10 cellular contexts compared by ENCODE assay signal in the genomic region with DNA sequence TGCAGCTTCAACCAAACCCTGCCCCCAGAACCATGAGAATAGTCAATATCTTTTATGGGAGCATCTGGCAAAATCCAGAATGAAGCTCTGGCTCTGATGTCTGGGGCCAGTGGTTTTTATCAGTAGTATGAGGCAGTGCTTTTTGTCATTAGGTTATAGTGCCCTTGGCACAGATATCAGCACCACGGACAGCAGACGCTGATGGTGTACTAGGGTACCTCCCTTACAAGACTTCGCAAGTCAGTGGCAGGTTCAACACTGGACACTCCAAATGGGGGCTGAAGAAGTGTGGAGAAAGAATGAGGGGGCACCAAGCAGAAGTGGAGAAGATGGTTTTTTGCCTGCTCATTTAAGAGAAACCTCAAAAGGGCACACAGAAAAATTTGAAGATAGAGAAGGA.
DNase-seq lines count a peak whose midpoint lies in the region; ATAC-seq, FAIRE-seq and TF ChIP-seq lines count a peak whose summit lies in the region.
"Had no signal": no experiment of that assay in that cellular context is flagged by ENCODE, and none has a peak within 500 bp of the region (broad histone marks: within the 10 kb centered on the region; RNA-seq: fewer than 3 reads in every experiment).

No MANE protein-coding gene starts in this region.

- H3K27me3 ChIP-seq in HepG2 (ENCODE audit: control insufficient read depth in 1 of 2, insufficient read depth in 2 of 2, low read length in 2 of 2) (no peaks in the 10 kb centered on the region), right lobe of liver (no peaks in the 10 kb centered on the region), transverse colon (no peaks in the 10 kb centered on the region)
- H3K27me3 ChIP-seq: tibial artery had no signal

- no peak overlapping the region for H3K4me2 ChIP-seq in HepG2 (ENCODE audit: low read depth, low read length)

- H3K4me3 ChIP-seq in HepG2 (replicated peaks in 1 of 3; ENCODE audit: insufficient read depth in 1 of 3, low read depth in 2 of 3, low read length in 3 of 3) = no peak overlapping the region
- no peak overlapping the region for H3K4me3 ChIP-seq in right lobe of liver
- no peak overlapping the region for H3K4me3 ChIP-seq in transverse colon
- H3K4me3 ChIP-seq: tibial artery had no signal

- H3K27ac ChIP-seq in HepG2 (ENCODE audit: extremely low read length, insufficient read depth, low read length) (no peak overlapping the region), right lobe of liver (no peak overlapping the region), transverse colon (no peak overlapping the region)
- H3K27ac ChIP-seq: tibial artery had no signal

- in situ Hi-C loops in HepG2 (cut with HindIII; ENCODE audit: extremely low pct_ligation_motif_present, low pct_unique_long_range_greater_than_20kb) = no loop called here
- in situ Hi-C loops in transverse colon (cut with MboI; ENCODE audit: low pct_ligation_motif_present in 1 of 4, low pct_unique_long_range_greater_than_20kb in 1 of 4, low sequenced_read_pairs in 3 of 4) = no loop called here

- no peaks in the 10 kb centered on the region for H4K20me1 ChIP-seq in HepG2 (ENCODE audit: insufficient read depth, low read length)

- intact Hi-C loops in HepG2 (cut with micrococcal nuclease; ENCODE audit: unreplicated experiment) (no loop called here), right lobe of liver (cut with DNase I) (no loop called here), transverse colon (cut with DNase I; ENCODE audit: low total_unique reads) (no loop called here)

- FAIRE-seq in HepG2 (lab: Jason Lieb, UNC) = no peak

- no TSS peak for BruUV-seq in HepG2 (replicated peaks; lab: Mats Ljungman, UMichigan)

- CTCF ChIA-PET in HepG2 (lab: Yijun Ruan, JAX; ENCODE audit: low intra/inter-chr PET ratio, low total read pairs) = no interaction called here

- H3K4me1 ChIP-seq in HepG2 (ENCODE audit: insufficient read depth, low read length) (no peaks in the 10 kb centered on the region), right lobe of liver (no peaks in the 10 kb centered on the region), transverse colon (no peaks in the 10 kb centered on the region)
- H3K4me1 ChIP-seq: tibial artery had no signal

- no peak overlapping the region for H3K9ac ChIP-seq in HepG2 (ENCODE audit: insufficient read depth, low read depth, low read length)

- ATAC-seq in HepG2 (peak; percentile 57), right lobe of liver (no peak)

- H3K79me2 ChIP-seq in HepG2 (ENCODE audit: insufficient read depth, low read length) = no peaks in the 10 kb centered on the region

- TF ChIP-seq RAD21 in HepG2 (CRISPR knock-in tag; IDR thresholded peaks at IDR 0.05) = no peak

- POLR2A ChIA-PET in HepG2 (lab: Yijun Ruan, JAX) = no interaction called here

- H3K9me3 ChIP-seq in HepG2 (ENCODE audit: low read length) (no peaks in the 10 kb centered on the region), right lobe of liver (no peaks in the 10 kb centered on the region), transverse colon (no peaks in the 10 kb centered on the region)
- H3K9me3 ChIP-seq: tibial artery had no signal

- DNase-seq in HepG2 (ENCODE audit: low spot score) = peak; percentile 4
- no peak for DNase-seq in right lobe of liver
- DNase-seq in NCI-H460 (ENCODE audit: extremely low read depth, low read depth) = peak; percentile 44
- DNase-seq in erythroblast (lab: John Stamatoyannopoulos, UW) = peak; percentile 30 to 31
- DNase-seq in transverse colon = peak; percentile 11
- DNase-seq in NCI-H82 (lab: John Stamatoyannopoulos, UW) = no peak
- DNase-seq in NCI-H82 treated with DMSO at 0.1 percent for 48 hours (lab: John Stamatoyannopoulos, UW; ENCODE audit: unreplicated experiment) = no peak
- DNase-seq in cortex of kidney (lab: John Stamatoyannopoulos, UW) = no peak
- DNase-seq: COR-L47, tibial artery had no signal

- TF ChIP-seq EP300 in HepG2 (IDR thresholded peaks at IDR 0.05; ENCODE audit: low read depth in 2 of 2, low read length in 2 of 2) (no peak), HepG2 (CRISPR knock-in tag; IDR thresholded peaks at IDR 0.05; ENCODE audit: borderline replicate concordance) (no peak), transverse colon (IDR thresholded peaks at IDR 0.05; ENCODE audit: low read depth) (no peak)

- 16% methylated on average over 3 of the region's 3 CpGs for WGBS in HepG2 (ENCODE audit: low lambda C conversion rate)
- WGBS in right lobe of liver (ENCODE audit: insufficient coverage, low coverage, low lambda C conversion rate, missing lambda C conversion rate) = 22% methylated on average over 3 of the region's 3 CpGs
- WGBS in transverse colon (ENCODE audit: low coverage in 1 of 2), 2 donors = 8 to 28% methylated on average over 3 of the region's 3 CpGs

- no peaks in the 10 kb centered on the region for H3K36me3 ChIP-seq in HepG2 (replicated peaks in 1 of 2; ENCODE audit: control insufficient read depth in 1 of 2, insufficient read depth in 2 of 2, low read length in 2 of 2)
- no peaks in the 10 kb centered on the region for H3K36me3 ChIP-seq in right lobe of liver
- H3K36me3 ChIP-seq in transverse colon = no peaks in the 10 kb centered on the region
- H3K36me3 ChIP-seq: tibial artery had no signal

- H2AFZ ChIP-seq in HepG2 (ENCODE audit: low read length) = no peak overlapping the region

- TF ChIP-seq POLR2A in HepG2 (IDR thresholded peaks at IDR 0.05; ENCODE audit: insufficient read depth in 1 of 2, low read depth in 2 of 2, low read length in 2 of 2) = no peak
- no peak for TF ChIP-seq POLR2A in right lobe of liver (IDR thresholded peaks at IDR 0.05)
- no peak for TF ChIP-seq POLR2A in erythroblast (IDR thresholded peaks at IDR 0.05; ENCODE audit: low read length)
- no peak for TF ChIP-seq POLR2A in transverse colon (IDR thresholded peaks at IDR 0.05)

- TF ChIP-seq CTCF in HepG2 (CRISPR knock-in tag; IDR thresholded peaks at IDR 0.05) = no peak
- TF ChIP-seq CTCF in right lobe of liver (IDR thresholded peaks at IDR 0.05) = no peak
- TF ChIP-seq CTCF in transverse colon (IDR thresholded peaks at IDR 0.05) = no peak

TF ChIP-seq in HepG2, 621 proteins besides CTCF, POLR2A, EP300 and RAD21 (continues in another document):
- TF ChIP-seq, protein P1, sequence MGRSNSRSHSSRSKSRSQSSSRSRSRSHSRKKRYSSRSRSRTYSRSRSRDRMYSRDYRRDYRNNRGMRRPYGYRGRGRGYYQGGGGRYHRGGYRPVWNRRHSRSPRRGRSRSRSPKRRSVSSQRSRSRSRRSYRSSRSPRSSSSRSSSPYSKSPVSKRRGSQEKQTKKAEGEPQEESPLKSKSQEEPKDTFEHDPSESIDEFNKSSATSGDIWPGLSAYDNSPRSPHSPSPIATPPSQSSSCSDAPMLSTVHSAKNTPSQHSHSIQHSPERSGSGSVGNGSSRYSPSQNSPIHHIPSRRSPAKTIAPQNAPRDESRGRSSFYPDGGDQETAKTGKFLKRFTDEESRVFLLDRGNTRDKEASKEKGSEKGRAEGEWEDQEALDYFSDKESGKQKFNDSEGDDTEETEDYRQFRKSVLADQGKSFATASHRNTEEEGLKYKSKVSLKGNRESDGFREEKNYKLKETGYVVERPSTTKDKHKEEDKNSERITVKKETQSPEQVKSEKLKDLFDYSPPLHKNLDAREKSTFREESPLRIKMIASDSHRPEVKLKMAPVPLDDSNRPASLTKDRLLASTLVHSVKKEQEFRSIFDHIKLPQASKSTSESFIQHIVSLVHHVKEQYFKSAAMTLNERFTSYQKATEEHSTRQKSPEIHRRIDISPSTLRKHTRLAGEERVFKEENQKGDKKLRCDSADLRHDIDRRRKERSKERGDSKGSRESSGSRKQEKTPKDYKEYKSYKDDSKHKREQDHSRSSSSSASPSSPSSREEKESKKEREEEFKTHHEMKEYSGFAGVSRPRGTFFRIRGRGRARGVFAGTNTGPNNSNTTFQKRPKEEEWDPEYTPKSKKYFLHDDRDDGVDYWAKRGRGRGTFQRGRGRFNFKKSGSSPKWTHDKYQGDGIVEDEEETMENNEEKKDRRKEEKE (IDR thresholded peaks at IDR 0.05) = no peak
- no peak for TF ChIP-seq ZBTB7A (CRISPR knock-in tag; IDR thresholded peaks at IDR 0.05)
- TF ChIP-seq, protein P2, sequence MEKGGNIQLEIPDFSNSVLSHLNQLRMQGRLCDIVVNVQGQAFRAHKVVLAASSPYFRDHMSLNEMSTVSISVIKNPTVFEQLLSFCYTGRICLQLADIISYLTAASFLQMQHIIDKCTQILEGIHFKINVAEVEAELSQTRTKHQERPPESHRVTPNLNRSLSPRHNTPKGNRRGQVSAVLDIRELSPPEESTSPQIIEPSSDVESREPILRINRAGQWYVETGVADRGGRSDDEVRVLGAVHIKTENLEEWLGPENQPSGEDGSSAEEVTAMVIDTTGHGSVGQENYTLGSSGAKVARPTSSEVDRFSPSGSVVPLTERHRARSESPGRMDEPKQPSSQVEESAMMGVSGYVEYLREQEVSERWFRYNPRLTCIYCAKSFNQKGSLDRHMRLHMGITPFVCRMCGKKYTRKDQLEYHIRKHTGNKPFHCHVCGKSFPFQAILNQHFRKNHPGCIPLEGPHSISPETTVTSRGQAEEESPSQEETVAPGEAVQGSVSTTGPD (CRISPR knock-in tag; IDR thresholded peaks at IDR 0.05) = no peak
- TF ChIP-seq, protein P3, sequence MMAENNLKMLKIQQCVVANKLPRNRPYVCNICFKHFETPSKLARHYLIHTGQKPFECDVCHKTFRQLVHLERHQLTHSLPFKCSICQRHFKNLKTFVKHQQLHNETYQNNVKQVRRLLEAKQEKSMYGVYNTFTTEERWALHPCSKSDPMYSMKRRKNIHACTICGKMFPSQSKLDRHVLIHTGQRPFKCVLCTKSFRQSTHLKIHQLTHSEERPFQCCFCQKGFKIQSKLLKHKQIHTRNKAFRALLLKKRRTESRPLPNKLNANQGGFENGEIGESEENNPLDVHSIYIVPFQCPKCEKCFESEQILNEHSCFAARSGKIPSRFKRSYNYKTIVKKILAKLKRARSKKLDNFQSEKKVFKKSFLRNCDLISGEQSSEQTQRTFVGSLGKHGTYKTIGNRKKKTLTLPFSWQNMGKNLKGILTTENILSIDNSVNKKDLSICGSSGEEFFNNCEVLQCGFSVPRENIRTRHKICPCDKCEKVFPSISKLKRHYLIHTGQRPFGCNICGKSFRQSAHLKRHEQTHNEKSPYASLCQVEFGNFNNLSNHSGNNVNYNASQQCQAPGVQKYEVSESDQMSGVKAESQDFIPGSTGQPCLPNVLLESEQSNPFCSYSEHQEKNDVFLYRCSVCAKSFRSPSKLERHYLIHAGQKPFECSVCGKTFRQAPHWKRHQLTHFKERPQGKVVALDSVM (CRISPR knock-in tag; IDR thresholded peaks at IDR 0.05) = no peak
- 0 out of 2 replicates have a peak, but pooled peaks have one; percentile 23 for TF ChIP-seq SMAD3 (CRISPR knock-in tag; IDR thresholded peaks at IDR 0.05)
- TF ChIP-seq SMAD1 (CRISPR knock-in tag; IDR thresholded peaks at IDR 0.05; ENCODE audit: borderline replicate concordance, low read depth) = no peak
- no peak for TF ChIP-seq ZNF564 (CRISPR knock-in tag; IDR thresholded peaks at IDR 0.05)
- no peak for TF ChIP-seq TBX3 (IDR thresholded peaks at IDR 0.05; ENCODE audit: borderline replicate concordance)
- no peak for TF ChIP-seq CREB1 (IDR thresholded peaks at IDR 0.05)
- TF ChIP-seq CREB1 (CRISPR knock-in tag; IDR thresholded peaks at IDR 0.05) = no peak

Comparison
In these comparisons a context has a peak if more than half of its experiments do, and no peak if none do; other contexts are left out.
1. DNase-seq: peak in HepG2 (single experiment), NCI-H460 (single experiment), erythroblast (2 of 2) and transverse colon (single experiment); none in right lobe of liver (0 of 3), NCI-H82 (single experiment), NCI-H82 treated with DMSO at 0.1 percent for 48 hours (single experiment) and cortex of kidney (single experiment).